ENCODE assay signal across 1 cellular context in the genomic region with DNA sequence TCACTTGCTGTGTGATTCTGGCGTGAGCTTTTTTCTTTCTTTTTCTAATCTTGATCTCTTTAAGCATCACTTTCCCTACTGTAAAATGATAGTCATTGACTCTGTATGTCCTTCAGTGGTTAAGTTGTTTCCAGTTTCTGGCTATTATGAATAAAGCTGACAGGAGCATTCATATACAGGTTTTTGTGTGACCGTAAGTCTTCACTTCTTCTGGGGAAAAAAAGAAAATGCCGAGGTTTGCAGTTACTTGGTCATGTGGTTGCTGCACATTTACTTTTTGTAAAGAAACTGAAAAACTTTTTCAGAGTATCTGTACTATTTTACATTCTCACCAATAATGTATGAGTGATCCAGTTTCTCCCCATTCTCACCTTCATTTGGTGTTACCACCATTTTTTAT.
TF ChIP-seq lines count a peak whose summit lies in the region.

No MANE protein-coding gene starts in this region.

TF ChIP-seq in HEK293T, 16 proteins besides CTCF, POLR2A, EP300 and RAD21:
- TF ChIP-seq SUZ12 (IDR thresholded peaks at IDR 0.05), result no peak
- no peak for TF ChIP-seq TARDBP (IDR thresholded peaks at IDR 0.05)
- TF ChIP-seq HDGF (IDR thresholded peaks at IDR 0.05; ENCODE audit: borderline replicate concordance), result no peak
- TF ChIP-seq SP1 (IDR thresholded peaks at IDR 0.05), result no peak
- TF ChIP-seq, protein P1, sequence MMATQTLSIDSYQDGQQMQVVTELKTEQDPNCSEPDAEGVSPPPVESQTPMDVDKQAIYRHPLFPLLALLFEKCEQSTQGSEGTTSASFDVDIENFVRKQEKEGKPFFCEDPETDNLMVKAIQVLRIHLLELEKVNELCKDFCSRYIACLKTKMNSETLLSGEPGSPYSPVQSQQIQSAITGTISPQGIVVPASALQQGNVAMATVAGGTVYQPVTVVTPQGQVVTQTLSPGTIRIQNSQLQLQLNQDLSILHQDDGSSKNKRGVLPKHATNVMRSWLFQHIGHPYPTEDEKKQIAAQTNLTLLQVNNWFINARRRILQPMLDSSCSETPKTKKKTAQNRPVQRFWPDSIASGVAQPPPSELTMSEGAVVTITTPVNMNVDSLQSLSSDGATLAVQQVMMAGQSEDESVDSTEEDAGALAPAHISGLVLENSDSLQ (IDR thresholded peaks at IDR 0.05), result no peak
- TF ChIP-seq L3MBTL2 (conservative IDR thresholded peaks at IDR 0.05), result no peak
- TF ChIP-seq BHLHE40 (IDR thresholded peaks at IDR 0.05; ENCODE audit: borderline replicate concordance), result no peak
- no peak for TF ChIP-seq FOXK2 (IDR thresholded peaks at IDR 0.05)
